ENCODE assay signal across 8 cellular contexts in the genomic region with DNA sequence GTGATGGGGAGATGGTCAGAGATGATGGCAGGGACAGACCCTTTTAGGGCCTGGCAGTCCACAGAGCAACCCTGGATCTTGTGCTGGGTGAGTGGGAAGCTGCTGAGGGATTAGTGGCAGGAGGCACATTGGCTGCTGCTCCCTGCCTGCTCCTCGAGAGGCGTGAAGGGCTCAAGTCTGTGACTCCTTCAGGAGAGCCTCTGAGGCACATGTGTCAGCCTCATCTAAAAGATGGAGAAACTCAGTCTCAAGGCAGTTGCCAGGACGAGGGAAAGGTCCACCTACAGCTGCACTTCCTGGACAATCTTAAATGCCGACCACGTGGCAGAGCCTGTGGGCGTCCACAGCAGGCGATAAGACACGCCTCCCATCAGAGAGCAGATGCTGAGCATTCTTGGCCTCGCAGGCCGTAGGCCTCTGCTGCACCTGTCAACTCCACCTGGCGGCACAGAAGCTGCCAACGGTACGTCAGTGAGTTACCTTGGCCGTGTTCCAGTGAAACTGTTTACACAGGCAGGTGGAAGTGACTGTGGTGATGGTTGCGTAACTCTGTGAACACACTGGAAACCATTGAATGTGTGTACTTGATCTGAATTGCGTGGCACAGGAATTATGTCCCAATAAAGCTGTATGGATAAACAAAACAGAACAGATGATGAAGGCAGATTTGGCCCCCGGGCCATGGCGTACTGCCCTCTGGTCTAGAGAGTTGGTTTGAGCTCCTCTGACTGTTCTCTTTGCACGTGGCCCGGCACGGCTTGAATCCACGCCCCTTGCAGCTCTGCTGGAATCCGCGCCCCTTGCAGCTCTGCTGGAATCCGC.
DNase-seq lines count a peak whose midpoint lies in the region; ATAC-seq, FAIRE-seq and TF ChIP-seq lines count a peak whose summit lies in the region.

No MANE protein-coding gene starts in this region.

- DNase-seq in HTR-8/SVneo (ENCODE audit: insufficient read length, low spot score) (no peak), NCI-H460 (ENCODE audit: extremely low read depth, low read depth) (peak; percentile 40), lower leg skin (ENCODE audit: low spot score in 2 of 2) (peak; percentile 61 to 90), GM19239 (ENCODE audit: insufficient read length, low spot score) (no peak)
- DNase-seq in activated naive CD4-positive, alpha-beta T cell treated with anti-CD3 and anti-CD28 coated beads, Interleukin-2, amount 10 ng/mL, durations not matched to agents 7 days and 5 days = peak; percentile 30

- H3K4me3 ChIP-seq in lower leg skin (ENCODE audit: low read depth, poor library complexity, severe bottlenecking) = no peak overlapping the region

- ATAC-seq in GM18505 (IDR thresholded peaks at IDR 0.05; ENCODE audit: unreplicated experiment) (no peak), GM19455 (IDR thresholded peaks at IDR 0.05; ENCODE audit: unreplicated experiment) (no peak), HG03521 (IDR thresholded peaks at IDR 0.05; ENCODE audit: unreplicated experiment) (no peak)

- FAIRE-seq in HTR-8/SVneo (lab: Jason Lieb, UNC) (peak; percentile 16), GM19239 (lab: Jason Lieb, UNC) (no peak)

- H3K36me3 Mint-ChIP-seq in activated naive CD4-positive, alpha-beta T cell treated with anti-CD3 and anti-CD28 coated beads, Interleukin-2, amount 10 ng/mL, durations not matched to agents 7 days and 5 days = peaks cover 67% of the 10 kb centered on the region

- H3K27ac Mint-ChIP-seq in activated naive CD4-positive, alpha-beta T cell treated with anti-CD3 and anti-CD28 coated beads, Interleukin-2, amount 10 ng/mL, durations not matched to agents 7 days and 5 days = peak overlapping the region; percentile 33

- intact Hi-C loops in lower leg skin (cut with DNase I; ENCODE audit: low total_unique reads) = no loop called here

- no peaks in the 10 kb centered on the region for H3K27me3 Mint-ChIP-seq in activated naive CD4-positive, alpha-beta T cell treated with anti-CD3 and anti-CD28 coated beads, Interleukin-2, amount 10 ng/mL, durations not matched to agents 7 days and 5 days

- CTCF ChIA-PET in activated naive CD4-positive, alpha-beta T cell treated with anti-CD3 and anti-CD28 coated beads, Interleukin-2, amount 10 ng/mL, durations not matched to agents 7 days and 5 days (lab: Charles Lee) = interaction anchor here (0.8 to 1.4 kb wide), 3 partner anchors 17 to 27 kb away, joined by 3 to 4 read pairs (median 3); no protein-coding TSS in a partner anchor

- no peak for TF ChIP-seq CTCF in lower leg skin (IDR thresholded peaks at IDR 0.05)

- 57 to 59% methylated on average over 25 of the region's 25 CpGs for WGBS in lower leg skin, 2 donors

- H3K4me1 Mint-ChIP-seq in activated naive CD4-positive, alpha-beta T cell treated with anti-CD3 and anti-CD28 coated beads, Interleukin-2, amount 10 ng/mL, durations not matched to agents 7 days and 5 days = peaks cover 19% of the 10 kb centered on the region

- no peaks in the 10 kb centered on the region for H3K9me3 Mint-ChIP-seq in activated naive CD4-positive, alpha-beta T cell treated with anti-CD3 and anti-CD28 coated beads, Interleukin-2, amount 10 ng/mL, durations not matched to agents 7 days and 5 days

- no peak for TF ChIP-seq POLR2A in lower leg skin (IDR thresholded peaks at IDR 0.05)
- no peak for TF ChIP-seq POLR2A in GM18505 (IDR thresholded peaks at IDR 0.05; ENCODE audit: borderline replicate concordance, extremely low read depth, insufficient read depth, insufficient read length)

- H3K4me3 Mint-ChIP-seq in activated naive CD4-positive, alpha-beta T cell treated with anti-CD3 and anti-CD28 coated beads, Interleukin-2, amount 10 ng/mL, durations not matched to agents 7 days and 5 days = no peak overlapping the region

Comparison
In these comparisons a context has a peak if more than half of its experiments do, and no peak if none do; other contexts are left out.
1. DNase-seq: peak in NCI-H460 (single experiment), activated naive CD4-positive, alpha-beta T cell treated with anti-CD3 and anti-CD28 coated beads, Interleukin-2, amount 10 ng/mL, durations not matched to agents 7 days and 5 days (single experiment) and lower leg skin (2 of 2); none in HTR-8/SVneo (single experiment) and GM19239 (single experiment).